In genomic region chr2:142741764-142742269, GRCh38 we compare ENCODE assay signal across 1 cellular context.
TF ChIP-seq lines count a peak whose summit lies in the region.

No MANE protein-coding gene starts in this region.

TF ChIP-seq in GM12878, 131 proteins besides CTCF, POLR2A, EP300 and RAD21 (continued from another document):
- TF ChIP-seq IRF5 (IDR thresholded peaks at IDR 0.05; ENCODE audit: borderline replicate concordance) = no peak
- no peak for TF ChIP-seq SKIL (IDR thresholded peaks at IDR 0.05; ENCODE audit: low read depth, poor library complexity, severe bottlenecking)
- TF ChIP-seq POU2F2 (IDR thresholded peaks at IDR 0.05; ENCODE audit: borderline replicate concordance, low read depth, low read length) = no peak
- TF ChIP-seq ETV6 (conservative IDR thresholded peaks at IDR 0.05 in 1 of 2, IDR thresholded peaks at IDR 0.05 in 1 of 2; ENCODE audit: borderline replicate concordance in 1 of 2, low read depth in 1 of 2) = peak in 1 of 2 experiments; percentile 51; a peak in 1 of 4 replicates
- TF ChIP-seq MTA3 (IDR thresholded peaks at IDR 0.05; ENCODE audit: borderline replicate concordance, low read length) = no peak
- 0 out of 2 replicates have a peak, but pooled peaks have one; percentile 27 for TF ChIP-seq MTA2 (IDR thresholded peaks at IDR 0.05; ENCODE audit: low read depth)
- no peak for TF ChIP-seq KLF5 (IDR thresholded peaks at IDR 0.05; ENCODE audit: partially characterized antibody)
- TF ChIP-seq GABPA (IDR thresholded peaks at IDR 0.05; ENCODE audit: low read depth) = peak; percentile 55; the same call in 1 of the 2 replicates
- TF ChIP-seq TAF1 (IDR thresholded peaks at IDR 0.05; ENCODE audit: borderline replicate concordance, low read depth, low read length) = no peak
- TF ChIP-seq ZBED1 (IDR thresholded peaks at IDR 0.05; ENCODE audit: borderline replicate concordance) = peak; percentile 56; the same call in 1 of the 2 replicates
- TF ChIP-seq IKZF1 (conservative IDR thresholded peaks at IDR 0.05) = 0 out of 2 replicates have a peak, but pooled peaks have one; percentile 39
- 0 out of 2 replicates have a peak, but pooled peaks have one; percentile 28 for TF ChIP-seq DPF2 (IDR thresholded peaks at IDR 0.05)
- TF ChIP-seq CREM (IDR thresholded peaks at IDR 0.05; ENCODE audit: low read depth) = peak; percentile 68
- TF ChIP-seq BCL11A (IDR thresholded peaks at IDR 0.05; ENCODE audit: low read depth, low read length) = 0 out of 2 replicates have a peak, but pooled peaks have one; percentile 46
- no peak for TF ChIP-seq BCL3 (IDR thresholded peaks at IDR 0.05; ENCODE audit: borderline replicate concordance, insufficient read depth, low read depth, low read length, poor library complexity, severe bottlenecking)
- peak; percentile 71; the same call in 1 of the 2 replicates for TF ChIP-seq ATF2 (IDR thresholded peaks at IDR 0.05; ENCODE audit: low read length)
- peak; percentile 89 for TF ChIP-seq NFIC (IDR thresholded peaks at IDR 0.05; ENCODE audit: low read depth, low read length)
- TF ChIP-seq ZBTB33 (IDR thresholded peaks at IDR 0.05) = no peak
- no peak for TF ChIP-seq ZBTB11 (CRISPR knock-in tag; IDR thresholded peaks at IDR 0.05)
- TF ChIP-seq JUNB (IDR thresholded peaks at IDR 0.05) = peak; percentile 96
- TF ChIP-seq FOXM1 (IDR thresholded peaks at IDR 0.05; ENCODE audit: low read depth, low read length) = peak; percentile 86; the same call in 1 of the 2 replicates
- peak; percentile 95 for TF ChIP-seq EED (IDR thresholded peaks at IDR 0.05; ENCODE audit: low read depth)
